ENCODE assay signal across 10 cellular contexts in genomic region chr10:132158122-132158741, GRCh38. TPM values are rescaled to one million over a fixed set of nuclear protein-coding genes. Genes with fewer than 3 reads are reported as not detected.
DNase-seq lines count a peak whose midpoint lies in the region; ATAC-seq and FAIRE-seq lines count a peak whose summit lies in the region.
"Had no signal": no experiment of that assay in that cellular context is flagged by ENCODE, and none has a peak within 500 bp of the region (broad histone marks: within the 10 kb centered on the region; RNA-seq: fewer than 3 reads in every experiment).

No MANE protein-coding gene starts in this region.

- no peak overlapping the region for H2BK5ac ChIP-seq in mesendoderm (ENCODE audit: low read length)

- no peaks in the 10 kb centered on the region for H3K79me1 ChIP-seq in mesendoderm (ENCODE audit: low read length)

- H3K27me3 Mint-ChIP-seq in activated T-cell treated with anti-CD3 and anti-CD28 coated beads, Interleukin-2, amount 50 U/mL, for 4 hours (ENCODE audit: low read depth), result no peaks in the 10 kb centered on the region

- H3K27ac ChIP-seq in mesendoderm (ENCODE audit: low read depth, low read length), result no peak overlapping the region

- no peak overlapping the region for H3K23ac ChIP-seq in mesendoderm (ENCODE audit: low read length)

- no peak for FAIRE-seq in GM19239 (lab: Jason Lieb, UNC)

- H3K4me2 ChIP-seq in mesendoderm (ENCODE audit: low read length), result no peak overlapping the region

- H3K56ac ChIP-seq in mesendoderm (ENCODE audit: low read length), result no peak overlapping the region

- ATAC-seq in activated T-cell treated with anti-CD3 and anti-CD28 coated beads, Interleukin-2, amount 50 U/mL, for 4 hours, result peak; percentile 37 to 39
- no peak for ATAC-seq in HG02642 (IDR thresholded peaks at IDR 0.05; ENCODE audit: poor library complexity, unreplicated experiment)

- DNase-seq in GM19239 (ENCODE audit: insufficient read length, low spot score) (peak; percentile 68), NCI-H1436 (lab: John Stamatoyannopoulos, UW) (peak; percentile 70), mesendoderm (peak; percentile 64), GF-D8 (lab: John Stamatoyannopoulos, UW) (no peak), NCI-H1694 treated with DMSO at 0.1 percent for 48 hours (lab: John Stamatoyannopoulos, UW) (no peak), AG08395 (ENCODE audit: low spot score) (no peak)
- no peak for DNase-seq in activated T-cell treated with anti-CD3 and anti-CD28 coated beads, Interleukin-2, amount 50 U/mL, for 4 hours
- DNase-seq: DMS79, NCI-H2081 had no signal

- no peaks in the 10 kb centered on the region for H3K9me3 Mint-ChIP-seq in activated T-cell treated with anti-CD3 and anti-CD28 coated beads, Interleukin-2, amount 50 U/mL, for 4 hours

- H4K8ac ChIP-seq in mesendoderm (ENCODE audit: low read depth, low read length), result no peak overlapping the region

- no peak overlapping the region for H2BK15ac ChIP-seq in mesendoderm (replicated peaks; ENCODE audit: low read depth)

- H3K4me3 Mint-ChIP-seq in activated T-cell treated with anti-CD3 and anti-CD28 coated beads, Interleukin-2, amount 50 U/mL, for 4 hours, result no peak overlapping the region

- H3K18ac ChIP-seq in mesendoderm (ENCODE audit: low read length), result no peak overlapping the region

- H2BK120ac ChIP-seq in mesendoderm (ENCODE audit: low read depth, low read length), result no peak overlapping the region

- H3K27me3 ChIP-seq in mesendoderm (ENCODE audit: insufficient read depth, low read length, poor library complexity), result no peaks in the 10 kb centered on the region

- no peaks in the 10 kb centered on the region for H3K4me1 ChIP-seq in mesendoderm (ENCODE audit: control insufficient read depth, low read depth, low read length)

- H3K36me3 ChIP-seq in mesendoderm (ENCODE audit: control insufficient read depth, insufficient read depth, low read length), result no peaks in the 10 kb centered on the region

- no peaks in the 10 kb centered on the region for H3K79me2 ChIP-seq in mesendoderm (ENCODE audit: control insufficient read depth, insufficient read depth, low read length)

- no peak overlapping the region for H3K9ac ChIP-seq in mesendoderm (ENCODE audit: low read length)

- no peak overlapping the region for H2AK5ac ChIP-seq in mesendoderm (ENCODE audit: low read length)

- no CpG with 5 or more reads among the region's 2 CpGs for WGBS in mesendoderm (ENCODE audit: extremely low coverage, insufficient coverage, low lambda C conversion rate)

- H3K4ac ChIP-seq in mesendoderm (ENCODE audit: low read depth, low read length), result no peak overlapping the region

- H3K4me3 ChIP-seq in mesendoderm (ENCODE audit: low read length), result no peak overlapping the region

- no peak overlapping the region for H4K5ac ChIP-seq in mesendoderm (ENCODE audit: low read length)

- no peaks in the 10 kb centered on the region for H3K36me3 Mint-ChIP-seq in activated T-cell treated with anti-CD3 and anti-CD28 coated beads, Interleukin-2, amount 50 U/mL, for 4 hours (ENCODE audit: insufficient read depth)

- peaks cover 21% of the 10 kb centered on the region for H3K4me1 Mint-ChIP-seq in activated T-cell treated with anti-CD3 and anti-CD28 coated beads, Interleukin-2, amount 50 U/mL, for 4 hours (ENCODE audit: low read depth)

RNA-seq across cellular contexts. Expression of gene DPYSL4, which starts 28.5 kb away (rescaled TPM):
- 1 to 10 TPM; 1.6 to 6.3 (median 3.4) TPM for total RNA-seq in activated T-cell treated with anti-CD3 and anti-CD28 coated beads, Interleukin-2, amount 50 U/mL, for 4 hours
- 5.6 TPM for polyA plus RNA-seq in mesendoderm (2013, experiment 1 of 2)
- 5.8 TPM for polyA plus RNA-seq in mesendoderm (2013, experiment 2 of 2)

Comparison
In these comparisons a context has a peak if more than half of its experiments do, and no peak if none do; other contexts are left out.
1. DNase-seq: peak in GM19239 (single experiment), NCI-H1436 (single experiment) and mesendoderm (single experiment); none in activated T-cell treated with anti-CD3 and anti-CD28 coated beads, Interleukin-2, amount 50 U/mL, for 4 hours (single experiment), GF-D8 (single experiment), NCI-H1694 treated with DMSO at 0.1 percent for 48 hours (single experiment) and AG08395 (single experiment).